ENCODE assay signal across 19 cellular contexts in the genomic region with DNA sequence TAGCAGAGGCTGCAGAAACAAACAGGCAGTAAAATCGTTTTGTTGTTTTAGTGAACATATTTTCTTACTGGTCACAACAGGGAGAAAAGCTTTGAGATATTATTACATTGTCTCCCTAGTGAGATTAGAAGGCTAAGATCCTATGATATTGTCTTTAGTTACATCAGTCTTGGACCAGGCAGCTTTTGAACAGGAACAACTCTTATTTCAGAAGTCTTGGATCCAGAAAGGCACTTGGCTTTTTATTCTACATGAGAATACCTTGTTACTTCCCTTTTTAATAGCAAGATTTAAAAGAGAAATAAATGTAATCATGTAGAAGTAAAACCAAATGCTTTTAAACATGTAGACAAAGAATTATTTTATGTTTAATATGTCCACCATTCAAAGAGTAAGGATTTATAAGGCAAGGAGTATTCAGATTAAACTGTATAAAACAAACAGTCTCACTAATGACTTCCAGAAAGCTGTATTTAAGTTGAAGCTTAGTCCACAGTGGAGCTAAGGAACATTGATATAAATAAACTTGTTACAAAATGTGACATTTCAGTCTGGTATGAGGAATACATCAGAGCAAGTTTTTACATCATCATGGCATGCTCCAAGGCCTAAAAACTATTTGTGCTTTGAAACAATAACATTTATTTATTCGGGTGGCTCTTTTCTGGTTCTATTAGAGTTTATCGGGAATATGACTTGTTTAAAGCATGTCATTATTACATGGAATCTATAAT.
DNase-seq lines count a peak whose midpoint lies in the region; ATAC-seq and TF ChIP-seq lines count a peak whose summit lies in the region.
"Had no signal": no experiment of that assay in that cellular context is flagged by ENCODE, and none has a peak within 500 bp of the region (broad histone marks: within the 10 kb centered on the region; RNA-seq: fewer than 3 reads in every experiment).

No MANE protein-coding gene starts in this region.

- H3K4me2 ChIP-seq in osteoblast (ENCODE audit: insufficient read depth, low read length), result no peak overlapping the region

- no peaks in the 10 kb centered on the region for H4K20me1 ChIP-seq in osteoblast (ENCODE audit: insufficient read depth, low read length)

- CTCF ChIA-PET in BJ (lab: Yijun Ruan, JAX), result interaction anchor here (1.3 kb wide), 1 partner anchor 547 kb away, joined by 4 read pairs; no protein-coding TSS in a partner anchor

- H3K27ac ChIP-seq in osteoblast (ENCODE audit: low read depth, low read length), result peak overlapping the region; percentile 17
- H3K27ac ChIP-seq: RWPE1, SJCRH30 had no signal

- H3K4me3 ChIP-seq in BJ (ENCODE audit: low read depth, low read length) (no peak overlapping the region), osteoblast (ENCODE audit: insufficient read depth, low read length) (no peak overlapping the region), H7 (ENCODE audit: insufficient read depth, low read depth, low read length) (no peak overlapping the region)
- H3K4me3 ChIP-seq: SJCRH30 had no signal

- DNase-seq in BJ (ENCODE audit: low read depth), result peak; percentile 19
- DNase-seq in amniotic stem cell (lab: John Stamatoyannopoulos, UW), result peak; percentile 12
- DNase-seq in fibroblast of peridontal ligament (ENCODE audit: extremely low read depth), result peak; percentile 93
- DNase-seq in osteoblast (ENCODE audit: insufficient read length, low spot score, missing footprints), result no peak
- DNase-seq in Ammon's horn (ENCODE audit: low spot score), result no peak
- DNase-seq in H7, result no peak
- DNase-seq in NCI-H187 (lab: John Stamatoyannopoulos, UW), result no peak
- DNase-seq: ACHN; COR-L47; DMS153; KG1; NCI-H1048; NCI-H2107; NCI-H226; NCI-H69; NK-92 treated with Interleukin-12 subunit alpha and Interleukin-12 subunit beta, amount 100 ng/mL, for 24 hours; SJCRH30 had no signal

- ATAC-seq in GM19035 (IDR thresholded peaks at IDR 0.05; ENCODE audit: unreplicated experiment), result no peak

- H3K36me3 ChIP-seq in BJ (ENCODE audit: control insufficient read depth, insufficient read depth, low read length) (no peaks in the 10 kb centered on the region), osteoblast (ENCODE audit: insufficient read depth, low read length) (peaks cover 9% of the 10 kb centered on the region), H7 (replicated peaks; ENCODE audit: control insufficient read depth, insufficient read depth, low read length) (no peaks in the 10 kb centered on the region; the same call in none of the 2 replicates)

- TF ChIP-seq CTCF in BJ (IDR thresholded peaks at IDR 0.05; ENCODE audit: insufficient read depth, low read depth, low read length) (no peak), osteoblast (IDR thresholded peaks at IDR 0.05; ENCODE audit: extremely low read depth, low read depth, low read length) (no peak)

- H3K4me1 ChIP-seq in osteoblast (ENCODE audit: insufficient read depth, low read length), result no peaks in the 10 kb centered on the region
- H3K4me1 ChIP-seq: SJCRH30 had no signal

- H3K27me3 ChIP-seq in BJ (ENCODE audit: control insufficient read depth, insufficient read depth, low read length) (no peaks in the 10 kb centered on the region), osteoblast (ENCODE audit: insufficient read depth, low read length) (no peaks in the 10 kb centered on the region), H7 (ENCODE audit: control insufficient read depth, insufficient read depth, low read length) (no peaks in the 10 kb centered on the region)
- H3K27me3 ChIP-seq: SJCRH30 had no signal

- no peak overlapping the region for H2AFZ ChIP-seq in osteoblast (ENCODE audit: low read length)

- no peaks in the 10 kb centered on the region for H3K9me3 ChIP-seq in osteoblast (ENCODE audit: low read depth, low read length)
- H3K9me3 ChIP-seq: SJCRH30 had no signal

- POLR2A ChIA-PET in BJ (lab: Charles Lee), result no interaction called here

- H3K79me2 ChIP-seq in osteoblast (ENCODE audit: insufficient read depth, low read length), result no peaks in the 10 kb centered on the region

Comparison
In these comparisons a context has a peak if more than half of its experiments do, and no peak if none do; other contexts are left out.
1. DNase-seq: peak in BJ (single experiment), amniotic stem cell (single experiment) and fibroblast of peridontal ligament (single experiment); none in osteoblast (single experiment), Ammon's horn (single experiment), H7 (single experiment) and NCI-H187 (0 of 2).